ENCODE assay signal across 8 cellular contexts in genomic region chr5:143557061-143557818, GRCh38.
A peak's percentile ranks its signal among the peaks of the same experiment; 100 is the strongest.
DNase-seq lines count a peak whose midpoint lies in the region; ATAC-seq and TF ChIP-seq lines count a peak whose summit lies in the region.

No MANE protein-coding gene starts in this region.

- ATAC-seq in heart left ventricle, result peak in 3 of 4 donors; percentile 56 to 85 (median 64)

- H3K4me3 ChIP-seq in heart left ventricle (no peak overlapping the region), suprapubic skin (no peak overlapping the region)

- TF ChIP-seq CTCF in heart left ventricle (IDR thresholded peaks at IDR 0.05) (no peak), suprapubic skin (IDR thresholded peaks at IDR 0.05) (no peak)

- H3K36me3 ChIP-seq in heart left ventricle, result no peaks in the 10 kb centered on the region
- no peaks in the 10 kb centered on the region for H3K36me3 ChIP-seq in suprapubic skin

- no peak for TF ChIP-seq POLR2A in heart left ventricle (IDR thresholded peaks at IDR 0.05)
- TF ChIP-seq POLR2A in suprapubic skin (IDR thresholded peaks at IDR 0.05), result no peak

- no peak for TF ChIP-seq EP300 in suprapubic skin (IDR thresholded peaks at IDR 0.05)

- DNase-seq in DMS153 (lab: John Stamatoyannopoulos, UW) (peak; percentile 59), HCEC 1CT (peak; percentile 89), NCI-H748 (lab: John Stamatoyannopoulos, UW; ENCODE audit: unreplicated experiment) (peak; percentile 91), heart left ventricle (no peak), iPS-NIHi7 (ENCODE audit: extremely low spot score) (no peak), cerebellar nuclear complex (lab: John Stamatoyannopoulos, UW) (no peak), suprapubic skin (ENCODE audit: low spot score in 2 of 2) (no peak)
- no peak for DNase-seq in effector CD4-positive, alpha-beta T cell

- peak overlapping the region in 8 of 12 donors; percentile 4 to 43 (median 14) for H3K27ac ChIP-seq in heart left ventricle
- no peak overlapping the region for H3K27ac ChIP-seq in suprapubic skin

- no peaks in the 10 kb centered on the region for H3K9me3 ChIP-seq in heart left ventricle
- no peaks in the 10 kb centered on the region for H3K9me3 ChIP-seq in suprapubic skin

- intact Hi-C loops in heart left ventricle (cut with DNase I), result no loop called here

- WGBS in heart left ventricle, 4 donors, result 22 to 29% (median 27%) methylated on average over 3 of the region's 3 CpGs
- 42% methylated on average over 3 of the region's 3 CpGs for WGBS in suprapubic skin

- no peaks in the 10 kb centered on the region for H3K27me3 ChIP-seq in heart left ventricle
- no peaks in the 10 kb centered on the region for H3K27me3 ChIP-seq in suprapubic skin

- H3K4me1 ChIP-seq in heart left ventricle (peaks cover 0 to 27% (median 8%) of the 10 kb centered on the region in 12 donors), suprapubic skin (no peaks in the 10 kb centered on the region)

Comparison
In these comparisons a context has a peak if more than half of its experiments do, and no peak if none do; other contexts are left out.
1. DNase-seq: peak in DMS153 (single experiment), HCEC 1CT (single experiment) and NCI-H748 (single experiment); none in heart left ventricle (0 of 5), iPS-NIHi7 (single experiment), cerebellar nuclear complex (0 of 2), suprapubic skin (0 of 2) and effector CD4-positive, alpha-beta T cell (single experiment).